17 cellular contexts compared by ENCODE assay signal in the genomic region with DNA sequence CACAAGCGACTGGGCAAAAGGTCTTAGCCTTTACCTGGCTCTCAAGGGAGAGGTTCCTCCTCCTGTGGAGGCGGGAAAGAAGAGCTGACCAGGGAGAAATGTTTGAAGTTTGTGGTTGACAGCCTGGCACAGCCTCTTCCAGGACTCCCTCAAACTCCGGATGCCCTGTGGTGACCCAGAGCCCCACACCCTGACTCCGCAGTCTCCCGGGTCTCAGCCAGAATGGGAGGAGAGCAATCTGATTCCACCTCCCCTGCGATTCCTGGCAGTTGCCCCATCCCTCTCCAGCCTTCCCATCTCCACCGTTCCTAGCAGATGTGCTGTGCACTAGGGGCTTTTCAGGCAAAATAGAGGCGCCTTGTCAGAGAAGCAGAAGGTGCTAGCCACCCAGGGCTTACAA. TPM values are rescaled to one million over a fixed set of nuclear protein-coding genes. Genes with fewer than 3 reads are reported as not detected.
A peak's percentile ranks its signal among the peaks of the same experiment; 100 is the strongest.
DNase-seq lines count a peak whose midpoint lies in the region; ATAC-seq and TF ChIP-seq lines count a peak whose summit lies in the region.
"Had no signal": no experiment of that assay in that cellular context is flagged by ENCODE, and none has a peak within 500 bp of the region (broad histone marks: within the 10 kb centered on the region; RNA-seq: fewer than 3 reads in every experiment).

No MANE protein-coding gene starts in this region.

- no peak overlapping the region for H3K4me3 ChIP-seq in BLaER1 treated with 17β-estradiol and CSF1 and Interleukin-3, amounts not matched to agents 10 nM and 100 nM
- H3K4me3 ChIP-seq in dorsolateral prefrontal cortex: no peak overlapping the region
- H3K4me3 ChIP-seq: SJCRH30 had no signal

- TF ChIP-seq CTCF in omental fat pad (IDR thresholded peaks at IDR 0.05): no peak
- no peak for TF ChIP-seq CTCF in dorsolateral prefrontal cortex (IDR thresholded peaks at IDR 0.05 in 54 of 56, conservative IDR thresholded peaks at IDR 0.05 in 2 of 56; ENCODE audit: low read depth in 1 of 56, partially characterized antibody in 56 of 56)

- no peaks in the 10 kb centered on the region for H3K9me3 Mint-ChIP-seq in central memory CD8-positive, alpha-beta T cell

- peak overlapping the region; percentile 72 for H3K27ac Mint-ChIP-seq in central memory CD8-positive, alpha-beta T cell (ENCODE audit: low read depth)

- no peaks in the 10 kb centered on the region for H4K20me1 ChIP-seq in BLaER1 treated with 17β-estradiol and CSF1 and Interleukin-3, amounts not matched to agents 10 nM and 100 nM

- DNase-seq in H4 (ENCODE audit: low spot score): peak; percentile 79
- DNase-seq in central memory CD8-positive, alpha-beta T cell (ENCODE audit: low spot score in 2 of 2): no peak
- no peak for DNase-seq in omental fat pad (ENCODE audit: low spot score)
- no peak for DNase-seq in OCI-M2 (lab: John Stamatoyannopoulos, UW; ENCODE audit: unreplicated experiment)
- DNase-seq in cardiac septum (ENCODE audit: low spot score): no peak
- DNase-seq in dorsolateral prefrontal cortex: no peak
- DNase-seq: ACHN, NCI-H1436, NCI-H1930, NCI-H345, NCI-H524 treated with DMSO at 0.1 percent for 48 hours had no signal

- H3K4me3 Mint-ChIP-seq in central memory CD8-positive, alpha-beta T cell: no peak overlapping the region

- peak overlapping the region; percentile 6 to 35 (median 16); a peak in 13 of 22 replicates for H3K4me2 ChIP-seq in BLaER1 treated with 17β-estradiol and CSF1 and Interleukin-3, amounts not matched to agents 10 nM and 100 nM
- H3K4me2 ChIP-seq: KMS-11 had no signal

- intact Hi-C loops in cardiac septum (cut with DNase I) (no loop called here), dorsolateral prefrontal cortex (cut with DNase I) (no loop called here)

- H3K4me1 Mint-ChIP-seq in central memory CD8-positive, alpha-beta T cell: peaks cover 12% of the 10 kb centered on the region

- H3K36me3 Mint-ChIP-seq in central memory CD8-positive, alpha-beta T cell (ENCODE audit: insufficient read depth): peaks cover 1% of the 10 kb centered on the region
- H3K36me3 Mint-ChIP-seq: CD14-positive monocyte had no signal

- peaks cover 0 to under 1% (median 0%) of the 10 kb centered on the region in 11 experiments; a peak in 1 of 22 replicates for H3K27me3 ChIP-seq in BLaER1 treated with 17β-estradiol and CSF1 and Interleukin-3, amounts not matched to agents 10 nM and 100 nM
- peaks cover 0 to 6% (median 0%) of the 10 kb centered on the region in 45 donors for H3K27me3 ChIP-seq in dorsolateral prefrontal cortex
- H3K27me3 ChIP-seq: SJCRH30 had no signal

- no peaks in the 10 kb centered on the region for H3K36me3 ChIP-seq in BLaER1 treated with 17β-estradiol and CSF1 and Interleukin-3, amounts not matched to agents 10 nM and 100 nM
- H3K36me3 ChIP-seq: SJCRH30 had no signal

- H3K4me1 ChIP-seq in BLaER1 treated with 17β-estradiol and CSF1 and Interleukin-3, amounts not matched to agents 10 nM and 100 nM: peaks cover under 1 to 18% (median 12%) of the 10 kb centered on the region in 10 experiments; a peak in 16 of 20 replicates

- peaks cover 7 to 15% (median 9%) of the 10 kb centered on the region in 11 experiments; a peak in 20 of 22 replicates for H3K9me3 ChIP-seq in BLaER1 treated with 17β-estradiol and CSF1 and Interleukin-3, amounts not matched to agents 10 nM and 100 nM (replicated peaks in 1 of 11)
- H3K9me3 ChIP-seq: SJCRH30 had no signal

- peaks cover 40% of the 10 kb centered on the region for H3K27me3 Mint-ChIP-seq in central memory CD8-positive, alpha-beta T cell

- H3K9ac ChIP-seq in BLaER1 treated with 17β-estradiol and CSF1 and Interleukin-3, amounts not matched to agents 10 nM and 100 nM: no peak overlapping the region
- H3K9ac ChIP-seq: KMS-11 had no signal

- H3K27ac ChIP-seq in BLaER1 treated with 17β-estradiol and CSF1 and Interleukin-3, amounts not matched to agents 10 nM and 100 nM: no peak overlapping the region
- peak overlapping the region in 21 of 59 donors; percentile 5 to 67 (median 41) for H3K27ac ChIP-seq in dorsolateral prefrontal cortex
- H3K27ac ChIP-seq: KMS-11, SJCRH30 had no signal

- no peak for ATAC-seq in central memory CD8-positive, alpha-beta T cell (replicated peaks; ENCODE audit: extremely low read depth, poor library complexity, severe bottlenecking)
- peak; percentile 60 for ATAC-seq in omental fat pad (ENCODE audit: low FRiP score)
- no peak for ATAC-seq in GM18873 (IDR thresholded peaks at IDR 0.05; ENCODE audit: low FRiP score, unreplicated experiment)

RNA-seq across cellular contexts. Expression of gene DNAI2, which starts 5.5 kb away (rescaled TPM):
- total RNA-seq in H4 (2014; rRNA removed; shearing (Covaris generic)): not detected in 2 replicates
- total RNA-seq in omental fat pad (not detected), cardiac septum (not detected), dorsolateral prefrontal cortex (under 1 TPM in 21 of 120 experiments, not detected in 99; 0.19 to 0.96 (median 0.40) TPM)
- total RNA-seq: MCF 10A, SJCRH30 had no signal

RNA-seq across cellular contexts. Expression of gene TTYH2, which starts 55.2 kb away (rescaled TPM):
- total RNA-seq in H4 (2014; rRNA removed; shearing (Covaris generic)): 3.0 and 9.3 TPM in 2 replicates
- total RNA-seq in omental fat pad (1 to 10 TPM; 5.9 to 9.0 (median 7.9) TPM), cardiac septum (17.9 TPM), dorsolateral prefrontal cortex (100 to 1,000 TPM in 71 of 120 experiments, 10 to 100 TPM in 49; 29.4 to 409 (median 112) TPM)

RNA-seq across cellular contexts. Expression of gene KIF19, which starts 57.5 kb away (rescaled TPM):
- total RNA-seq in H4 (2014; rRNA removed; shearing (Covaris generic)): not detected in 2 replicates
- total RNA-seq in omental fat pad (1 to 10 TPM in 2 of 4 donors, under 1 TPM in 2; 0.72 to 2.4 (median 1.4) TPM), cardiac septum (0.08 TPM), dorsolateral prefrontal cortex (10 to 100 TPM in 90 of 120 experiments, 1 to 10 TPM in 30; 1.0 to 84.8 (median 17.6) TPM)
- total RNA-seq: MCF 10A, SJCRH30 had no signal
